Comparison of ENCODE assay signal across 2 cellular contexts in genomic region chr10:4100324-4100826, GRCh38.
A peak's percentile ranks its signal among the peaks of the same experiment; 100 is the strongest.
TF ChIP-seq lines count a peak whose summit lies in the region.

No MANE protein-coding gene starts in this region.

TF ChIP-seq in IMR-90, 13 proteins besides CTCF, POLR2A, EP300 and RAD21 (continued from another document):
- TF ChIP-seq ELK1 (IDR thresholded peaks at IDR 0.05; ENCODE audit: borderline replicate concordance, low read depth, low read length), result no peak
- no peak for TF ChIP-seq CHD1 (IDR thresholded peaks at IDR 0.05; ENCODE audit: low read depth, low read length)
- no peak for TF ChIP-seq MXI1 (IDR thresholded peaks at IDR 0.05; ENCODE audit: borderline replicate concordance, low read depth, low read length)
- no peak for TF ChIP-seq RCOR1 (IDR thresholded peaks at IDR 0.05; ENCODE audit: insufficient replicate concordance, low read length)

TF ChIP-seq in K562, 482 proteins besides CTCF, POLR2A, EP300 and RAD21 (continued from another document):
- TF ChIP-seq, protein P1, sequence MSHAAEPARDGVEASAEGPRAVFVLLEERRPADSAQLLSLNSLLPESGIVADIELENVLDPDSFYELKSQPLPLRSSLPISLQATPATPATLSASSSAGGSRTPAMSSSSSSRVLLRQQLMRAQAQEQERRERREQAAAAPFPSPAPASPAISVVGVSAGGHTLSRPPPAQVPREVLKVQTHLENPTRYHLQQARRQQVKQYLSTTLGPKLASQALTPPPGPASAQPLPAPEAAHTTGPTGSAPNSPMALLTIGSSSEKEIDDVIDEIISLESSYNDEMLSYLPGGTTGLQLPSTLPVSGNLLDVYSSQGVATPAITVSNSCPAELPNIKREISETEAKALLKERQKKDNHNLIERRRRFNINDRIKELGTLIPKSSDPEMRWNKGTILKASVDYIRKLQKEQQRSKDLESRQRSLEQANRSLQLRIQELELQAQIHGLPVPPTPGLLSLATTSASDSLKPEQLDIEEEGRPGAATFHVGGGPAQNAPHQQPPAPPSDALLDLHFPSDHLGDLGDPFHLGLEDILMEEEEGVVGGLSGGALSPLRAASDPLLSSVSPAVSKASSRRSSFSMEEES (CRISPR knock-in tag; IDR thresholded peaks at IDR 0.05), result no peak
- peak; percentile 47; the same call in 1 of the 2 replicates for TF ChIP-seq C11orf30 (IDR thresholded peaks at IDR 0.05; ENCODE audit: low read depth)
TF ChIP-seq in K562: peak in this region for 4.
